In the genomic region with DNA sequence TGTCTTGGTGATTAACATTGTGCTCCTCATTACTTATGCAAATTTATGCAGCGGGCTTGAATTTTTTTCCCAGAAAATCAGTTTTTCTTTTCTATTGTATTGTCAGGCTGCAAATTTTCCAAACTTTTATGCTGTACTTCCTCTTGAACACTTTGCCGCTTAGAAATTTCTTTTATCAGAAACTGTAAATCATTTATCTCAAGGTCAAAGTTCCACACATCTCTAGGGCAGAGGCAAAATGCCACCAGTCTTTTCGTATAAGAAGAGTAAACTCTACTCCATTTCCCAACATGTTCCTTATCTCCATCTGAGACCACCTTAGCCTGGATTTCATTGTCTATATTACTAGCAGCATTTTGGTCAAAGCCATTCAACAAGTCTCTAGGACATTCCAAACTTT, we compare ENCODE assay signal across 11 cellular contexts.
"Had no signal": no experiment of that assay in that cellular context is flagged by ENCODE, and none has a peak within 500 bp of the region (broad histone marks: within the 10 kb centered on the region; RNA-seq: fewer than 3 reads in every experiment).

No MANE protein-coding gene starts in this region.

- H3K4me3 Mint-ChIP-seq: GM23338, H9, HFFc6 had no signal

- ATAC-seq: GM23338, HCT116 had no signal

- H3K9me3 ChIP-seq: HAP-1 had no signal

- H3K36me3 ChIP-seq: HAP-1 had no signal

- DNase-seq: GM23248, GOT3, H7, H9, HCEC 1CT, HFFc6 had no signal

- H3K27ac ChIP-seq: GM23248 had no signal

- H3K27ac Mint-ChIP-seq: GM23338, H9, HFFc6 had no signal

- FAIRE-seq: H1, H54 had no signal

- H3K4me3 ChIP-seq: GM23248, GM23338, HAP-1 had no signal
